In the genomic region with DNA sequence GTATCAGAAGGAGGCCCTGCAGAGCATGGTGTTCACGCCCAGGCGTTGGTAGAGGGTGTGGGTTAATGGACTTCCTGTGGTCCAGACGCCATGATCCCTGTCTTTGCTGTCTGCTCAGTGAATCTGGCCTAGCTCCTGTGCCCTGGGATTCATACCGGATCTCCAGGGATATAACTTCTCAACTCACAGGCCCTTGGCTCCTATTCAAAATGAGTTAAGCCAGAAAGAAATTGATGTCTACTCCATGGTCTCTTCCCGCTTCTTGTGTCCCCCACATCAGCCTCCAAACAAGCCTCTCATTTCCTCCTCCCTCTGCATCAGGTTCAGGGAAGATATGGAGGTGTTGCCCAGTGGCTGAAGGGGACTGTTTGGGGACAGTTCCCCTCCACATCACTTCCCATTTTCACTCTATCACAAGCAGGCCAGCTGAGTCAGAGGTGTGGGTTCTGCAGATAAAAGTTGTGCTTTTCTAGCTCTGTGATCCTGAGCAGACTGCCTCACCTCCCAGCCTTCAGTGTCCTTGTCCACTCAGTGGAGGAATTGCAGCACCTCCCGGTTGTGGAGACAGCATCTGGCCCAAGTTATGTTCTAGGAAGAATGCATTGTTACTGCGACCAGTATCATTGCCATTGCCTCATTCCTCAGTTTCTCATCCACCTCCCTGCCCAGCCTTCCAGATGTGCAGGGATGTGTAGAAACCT, we compare ENCODE assay signal across 1 cellular context.
A peak's percentile ranks its signal among the peaks of the same experiment; 100 is the strongest.
TF ChIP-seq lines count a peak whose summit lies in the region.

No MANE protein-coding gene starts in this region.

TF ChIP-seq in K562, 482 proteins besides CTCF, POLR2A, EP300 and RAD21 (continued from another document and continues in another):
- TF ChIP-seq U2AF1 (optimal IDR thresholded peaks at IDR 0.05; ENCODE audit: low read depth, low read length) (no peak), ZNF561 (CRISPR knock-in tag; conservative IDR thresholded peaks at IDR 0.05) (no peak), RFX7 (CRISPR knock-in tag; IDR thresholded peaks at IDR 0.05) (peak; percentile 29; the same call in 1 of the 2 replicates), TSC22D4 (tag; IDR thresholded peaks at IDR 0.05) (no peak), BRF1 (IDR thresholded peaks at IDR 0.05; ENCODE audit: borderline replicate concordance, extremely low read depth, insufficient read length) (no peak), ZNF707 (CRISPR knock-in tag; conservative IDR thresholded peaks at IDR 0.05) (no peak), TBL1XR1 (IDR thresholded peaks at IDR 0.05; ENCODE audit: low read length in 2 of 2) (peak in 1 of 2 experiments; percentile 90; a peak in 2 of 4 replicates), HCFC1 (IDR thresholded peaks at IDR 0.05; ENCODE audit: low read depth, low read length) (no peak), ATF4 (CRISPR knock-in tag; IDR thresholded peaks at IDR 0.05) (0 out of 2 replicates have a peak, but pooled peaks have one; percentile 45), SIRT6 (IDR thresholded peaks at IDR 0.05; ENCODE audit: low read depth, low read length) (no peak), KDM1A (IDR thresholded peaks at IDR 0.05) (peak; percentile 65 to 77), ZNF57 (CRISPR knock-in tag; IDR thresholded peaks at IDR 0.05) (no peak), CLOCK (CRISPR knock-in tag; IDR thresholded peaks at IDR 0.05; ENCODE audit: borderline replicate concordance) (no peak), SMARCB1 (IDR thresholded peaks at IDR 0.05; ENCODE audit: insufficient read length, low read depth) (no peak), LCOR (CRISPR knock-in tag; IDR thresholded peaks at IDR 0.05) (peak; percentile 67; the same call in 1 of the 2 replicates), MYC (IDR thresholded peaks at IDR 0.05; ENCODE audit: low read depth, low read length) (peak; percentile 43; the same call in 1 of the 2 replicates), MYC (CRISPR knock-in tag; IDR thresholded peaks at IDR 0.05; ENCODE audit: borderline replicate concordance, low read depth) (0 out of 2 replicates have a peak, but pooled peaks have one; percentile 40), MAZ (CRISPR knock-in tag; conservative IDR thresholded peaks at IDR 0.05 in 1 of 2, IDR thresholded peaks at IDR 0.05 in 1 of 2) (peak in 1 of 2 experiments; percentile 57; a peak in 2 of 4 replicates), ZFX (CRISPR knock-in tag; IDR thresholded peaks at IDR 0.05) (peak; percentile 56; the same call in 1 of the 2 replicates), ATF2 (CRISPR knock-in tag; IDR thresholded peaks at IDR 0.05) (no peak), CBX5 (IDR thresholded peaks at IDR 0.05; ENCODE audit: borderline replicate concordance, low read depth) (no peak), POU5F1 (IDR thresholded peaks at IDR 0.05; ENCODE audit: borderline replicate concordance, low read depth, low read length, partially characterized antibody) (no peak), TCF15 (CRISPR knock-in tag; IDR thresholded peaks at IDR 0.05) (0 out of 2 replicates have a peak, but pooled peaks have one; percentile 28), KDM5B (IDR thresholded peaks at IDR 0.05; ENCODE audit: insufficient replicate concordance, low read depth, low read length) (peak; percentile 54), BRD9 (IDR thresholded peaks at IDR 0.05; ENCODE audit: low read depth, partially characterized antibody) (peak; percentile 84), STAT5A (IDR thresholded peaks at IDR 0.05; ENCODE audit: borderline replicate concordance, low read length) (peak; percentile 84), ZNF263 (CRISPR knock-in tag; IDR thresholded peaks at IDR 0.05; ENCODE audit: borderline replicate concordance) (no peak), BRCA1 (IDR thresholded peaks at IDR 0.05) (no peak), BRCA1 (CRISPR knock-in tag; IDR thresholded peaks at IDR 0.05) (no peak), PKNOX1 (IDR thresholded peaks at IDR 0.05) (0 out of 2 replicates have a peak, but pooled peaks have one; percentile 22), TAF9B (IDR thresholded peaks at IDR 0.05; ENCODE audit: partially characterized antibody) (no peak), ZNF133 (CRISPR knock-in tag; IDR thresholded peaks at IDR 0.05) (no peak), ARID4B (CRISPR knock-in tag; IDR thresholded peaks at IDR 0.05) (no peak), RUNX1 (IDR thresholded peaks at IDR 0.05; ENCODE audit: low read depth) (0 out of 2 replicates have a peak, but pooled peaks have one; percentile 69), ZC3H8 (IDR thresholded peaks at IDR 0.05) (no peak), ZBTB34 (CRISPR knock-in tag; IDR thresholded peaks at IDR 0.05) (no peak), MXI1 (IDR thresholded peaks at IDR 0.05; ENCODE audit: low read depth, low read length) (no peak), ZNF41 (CRISPR knock-in tag; conservative IDR thresholded peaks at IDR 0.05) (peak; percentile 50; the same call in 1 of the 2 replicates), PATZ1 (CRISPR knock-in tag; IDR thresholded peaks at IDR 0.05; ENCODE audit: borderline replicate concordance) (no peak), ZNF121 (CRISPR knock-in tag; conservative IDR thresholded peaks at IDR 0.05) (no peak)
- TF ChIP-seq, protein P1, sequence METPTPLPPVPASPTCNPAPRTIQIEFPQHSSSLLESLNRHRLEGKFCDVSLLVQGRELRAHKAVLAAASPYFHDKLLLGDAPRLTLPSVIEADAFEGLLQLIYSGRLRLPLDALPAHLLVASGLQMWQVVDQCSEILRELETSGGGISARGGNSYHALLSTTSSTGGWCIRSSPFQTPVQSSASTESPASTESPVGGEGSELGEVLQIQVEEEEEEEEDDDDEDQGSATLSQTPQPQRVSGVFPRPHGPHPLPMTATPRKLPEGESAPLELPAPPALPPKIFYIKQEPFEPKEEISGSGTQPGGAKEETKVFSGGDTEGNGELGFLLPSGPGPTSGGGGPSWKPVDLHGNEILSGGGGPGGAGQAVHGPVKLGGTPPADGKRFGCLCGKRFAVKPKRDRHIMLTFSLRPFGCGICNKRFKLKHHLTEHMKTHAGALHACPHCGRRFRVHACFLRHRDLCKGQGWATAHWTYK (CRISPR knock-in tag; IDR thresholded peaks at IDR 0.05), result 0 out of 2 replicates have a peak, but pooled peaks have one; percentile 43
